17 cellular contexts compared by ENCODE assay signal in the genomic region with DNA sequence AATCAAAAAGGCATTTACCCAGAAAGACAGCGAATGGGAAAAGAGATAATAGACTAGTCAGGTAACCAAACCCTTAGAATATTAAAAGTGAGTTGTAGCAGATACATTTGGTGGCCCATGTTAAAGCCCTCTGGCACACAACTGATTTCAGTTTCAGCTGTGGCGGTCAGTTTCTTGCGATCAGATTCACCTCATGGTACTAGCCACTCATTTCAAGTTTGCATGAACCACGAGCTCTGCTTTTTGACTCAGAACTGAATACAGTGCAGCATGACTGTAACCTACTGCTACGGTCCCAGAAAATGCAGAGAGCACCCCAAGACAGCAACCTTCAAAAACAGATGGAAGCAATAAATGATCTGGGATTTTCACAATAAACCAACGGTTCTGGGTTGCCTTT.
DNase-seq lines count a peak whose midpoint lies in the region; ATAC-seq and TF ChIP-seq lines count a peak whose summit lies in the region.
"Had no signal": no experiment of that assay in that cellular context is flagged by ENCODE, and none has a peak within 500 bp of the region (broad histone marks: within the 10 kb centered on the region; RNA-seq: fewer than 3 reads in every experiment).

No MANE protein-coding gene starts in this region.

- H3K9me3 Mint-ChIP-seq in neural progenitor cell, result no peaks in the 10 kb centered on the region
- H3K9me3 Mint-ChIP-seq: CD4-positive, alpha-beta T cell had no signal

- H3K4me3 Mint-ChIP-seq in neural progenitor cell, result no peak overlapping the region
- H3K4me3 Mint-ChIP-seq: CD4-positive, alpha-beta T cell had no signal

- no peaks in the 10 kb centered on the region for H3F3A ChIP-seq in neural progenitor cell (ENCODE audit: low read depth)

- no peak for DNase-seq in DND-41
- DNase-seq in Karpas-422, result no peak
- DNase-seq in OCI-LY7 (ENCODE audit: low spot score), result no peak
- no peak for DNase-seq in neural progenitor cell (ENCODE audit: low spot score)
- no peak for DNase-seq in NCI-H2029 treated with DMSO at 0.1 percent for 48 hours (lab: John Stamatoyannopoulos, UW)
- DNase-seq in NCI-H2081 treated with DMSO at 0.1 percent for 48 hours (lab: John Stamatoyannopoulos, UW), result no peak
- DNase-seq: AML-193; Caco-2; CD4-positive, alpha-beta T cell; GDM1 had no signal

- no peaks in the 10 kb centered on the region for H3K9me2 ChIP-seq in Karpas-422 (replicated peaks; ENCODE audit: insufficient read depth, low read length)
- H3K9me2 ChIP-seq in OCI-LY7 (ENCODE audit: insufficient read depth, low read length), result no peaks in the 10 kb centered on the region

- H3K4me3 ChIP-seq in DND-41 (ENCODE audit: low read depth in 1 of 2, low read length in 2 of 2), result no peak overlapping the region
- no peak overlapping the region for H3K4me3 ChIP-seq in Karpas-422 (ENCODE audit: low read length)
- no peak overlapping the region for H3K4me3 ChIP-seq in OCI-LY7 (ENCODE audit: low read depth, low read length, poor library complexity, severe bottlenecking)
- no peak overlapping the region for H3K4me3 ChIP-seq in neural progenitor cell
- H3K4me3 ChIP-seq: A549, HAP-1, K562 had no signal

- intact Hi-C loops in OCI-LY7 (cut with micrococcal nuclease; ENCODE audit: unreplicated experiment), result no loop called here

- H4K20me1 ChIP-seq in DND-41 (ENCODE audit: insufficient read depth, low read length) (no peaks in the 10 kb centered on the region), Karpas-422 (ENCODE audit: insufficient read depth, low read depth, low read length) (no peaks in the 10 kb centered on the region), OCI-LY7 (ENCODE audit: insufficient read depth, low read length) (no peaks in the 10 kb centered on the region), neural progenitor cell (ENCODE audit: low read depth) (no peaks in the 10 kb centered on the region)

- H3K4me2 ChIP-seq in DND-41 (ENCODE audit: insufficient read depth, low read length) (no peak overlapping the region), Karpas-422 (ENCODE audit: low read depth, low read length, poor library complexity, severe bottlenecking) (no peak overlapping the region), OCI-LY7 (ENCODE audit: low read length) (no peak overlapping the region), neural progenitor cell (no peak overlapping the region)
- H3K4me2 ChIP-seq: A549 had no signal

- POLR2A ChIA-PET in OCI-LY7 (lab: Charles Lee), result interaction anchor here (0.7 to 1.0 kb wide), 2 partner anchors 8 to 102 kb away, joined by 3 read pairs; no protein-coding TSS in a partner anchor

- TF ChIP-seq CTCF in DND-41 (IDR thresholded peaks at IDR 0.05; ENCODE audit: borderline replicate concordance, extremely low read depth, low read length, poor library complexity, severe bottlenecking) (no peak), OCI-LY7 (conservative IDR thresholded peaks at IDR 0.05; ENCODE audit: low read length) (no peak), neural progenitor cell (IDR thresholded peaks at IDR 0.05) (no peak)

- no peaks in the 10 kb centered on the region for H3K4me1 Mint-ChIP-seq in neural progenitor cell

- no TSS peak for BruUV-seq in OCI-LY7 (replicated peaks; lab: Mats Ljungman, UMichigan)

- CTCF ChIA-PET in OCI-LY7 (lab: Charles Lee; ENCODE audit: unreplicated experiment), result no interaction called here

- H3K4me1 ChIP-seq in DND-41 (ENCODE audit: insufficient read depth, low read length), result peaks cover 15% of the 10 kb centered on the region
- H3K4me1 ChIP-seq in Karpas-422 (ENCODE audit: low read length), result no peaks in the 10 kb centered on the region
- H3K4me1 ChIP-seq in OCI-LY7 (ENCODE audit: insufficient read depth, low read length, poor library complexity, severe bottlenecking), result no peaks in the 10 kb centered on the region
- no peaks in the 10 kb centered on the region for H3K4me1 ChIP-seq in neural progenitor cell
- H3K4me1 ChIP-seq: A549, Caco-2, HAP-1 had no signal

- H3K27me3 ChIP-seq in DND-41 (ENCODE audit: insufficient read depth, low read length, poor library complexity) (no peaks in the 10 kb centered on the region), Karpas-422 (ENCODE audit: low read length) (no peaks in the 10 kb centered on the region), neural progenitor cell (no peaks in the 10 kb centered on the region)

- no peak overlapping the region for H3K27ac Mint-ChIP-seq in neural progenitor cell
- H3K27ac Mint-ChIP-seq: CD4-positive, alpha-beta T cell had no signal

- H2AFZ ChIP-seq in DND-41 (ENCODE audit: low read depth, low read length), result peak overlapping the region; percentile 22; the same call in 1 of the 2 replicates
- H2AFZ ChIP-seq in Karpas-422 (ENCODE audit: low read length), result 0 out of 2 replicates have a peak overlapping the region, but pooled peaks have one; percentile 1
- H2AFZ ChIP-seq in OCI-LY7 (ENCODE audit: low read length), result peak overlapping the region; percentile 15; the same call in 1 of the 2 replicates
- H2AFZ ChIP-seq in neural progenitor cell (replicated peaks), result peak overlapping the region; percentile 2

- H3K79me2 ChIP-seq in DND-41 (ENCODE audit: insufficient read depth, low read length), result no peaks in the 10 kb centered on the region
- H3K79me2 ChIP-seq in Karpas-422 (ENCODE audit: low read length), result no peaks in the 10 kb centered on the region
- H3K79me2 ChIP-seq in OCI-LY7 (ENCODE audit: insufficient read depth, low read depth, low read length), result no peaks in the 10 kb centered on the region
- no peaks in the 10 kb centered on the region for H3K79me2 ChIP-seq in neural progenitor cell (ENCODE audit: low read depth)

- H3K27me3 Mint-ChIP-seq in neural progenitor cell (ENCODE audit: insufficient read depth, low read depth), result no peaks in the 10 kb centered on the region
- H3K27me3 Mint-ChIP-seq: CD4-positive, alpha-beta T cell had no signal

- H3K9ac ChIP-seq in DND-41 (ENCODE audit: low read depth, low read length) (no peak overlapping the region), Karpas-422 (ENCODE audit: low read length) (no peak overlapping the region), neural progenitor cell (no peak overlapping the region)

- ATAC-seq in DND-41 (ENCODE audit: insufficient read depth, low read depth), result no peak
- ATAC-seq in HG03565 (IDR thresholded peaks at IDR 0.05; ENCODE audit: unreplicated experiment), result no peak
- ATAC-seq: A549, K562 had no signal

- H3K27ac ChIP-seq in DND-41 (ENCODE audit: low read length) (no peak overlapping the region), Karpas-422 (ENCODE audit: low read length) (no peak overlapping the region), OCI-LY7 (ENCODE audit: low read depth, low read length, poor library complexity, severe bottlenecking) (no peak overlapping the region), neural progenitor cell (no peak overlapping the region)
- H3K27ac ChIP-seq: 22Rv1, A549, C4-2B, HL-60 had no signal

- no peaks in the 10 kb centered on the region for H3K36me3 ChIP-seq in DND-41 (ENCODE audit: insufficient read depth, low read length)
- no peaks in the 10 kb centered on the region for H3K36me3 ChIP-seq in Karpas-422 (ENCODE audit: insufficient read depth, low read length)
- no peaks in the 10 kb centered on the region; the same call in 1 of the 2 replicates for H3K36me3 ChIP-seq in OCI-LY7 (ENCODE audit: insufficient read depth, low read length)
- H3K36me3 ChIP-seq in neural progenitor cell, result no peaks in the 10 kb centered on the region
- H3K36me3 ChIP-seq: HAP-1 had no signal

- H3K9me3 ChIP-seq in DND-41 (ENCODE audit: insufficient read depth, low read length, severe bottlenecking) (peaks cover 28% of the 10 kb centered on the region), Karpas-422 (ENCODE audit: low read length) (peaks cover 23% of the 10 kb centered on the region), OCI-LY7 (ENCODE audit: low read length) (peaks cover 17% of the 10 kb centered on the region; the same call in 1 of the 2 replicates), neural progenitor cell (ENCODE audit: low read depth) (no peaks in the 10 kb centered on the region)
- H3K9me3 ChIP-seq: A549, Caco-2 had no signal

- no peaks in the 10 kb centered on the region for H3K36me3 Mint-ChIP-seq in neural progenitor cell
